Comparison of ENCODE assay signal across 13 cellular contexts in the genomic region with DNA sequence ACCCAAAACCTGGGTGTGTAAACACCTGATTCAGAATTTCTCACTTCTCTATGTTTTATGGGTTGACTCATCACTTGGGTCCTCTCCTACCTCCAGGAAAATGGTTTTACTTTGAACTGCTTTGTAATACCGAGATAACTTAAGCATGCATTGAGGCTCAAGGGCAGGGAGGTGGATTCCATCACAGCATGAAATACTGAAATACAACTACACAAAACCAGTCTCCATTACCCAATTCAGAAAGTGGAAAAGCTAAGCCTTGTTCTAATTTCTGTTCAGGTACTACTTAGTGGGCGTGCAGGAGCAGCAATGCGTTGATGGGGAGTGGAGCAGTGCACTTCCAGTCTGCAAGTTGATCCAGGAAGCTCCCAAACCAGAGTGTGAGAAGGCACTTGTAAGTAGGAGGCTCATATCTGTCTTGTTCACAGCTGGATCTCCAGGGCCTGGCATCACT. TPM values are rescaled to one million over a fixed set of nuclear protein-coding genes. Genes with fewer than 3 reads are reported as not detected.
A peak's percentile ranks its signal among the peaks of the same experiment; 100 is the strongest.
DNase-seq lines count a peak whose midpoint lies in the region; ATAC-seq and TF ChIP-seq lines count a peak whose summit lies in the region.
"Had no signal": no experiment of that assay in that cellular context is flagged by ENCODE, and none has a peak within 500 bp of the region (broad histone marks: within the 10 kb centered on the region; RNA-seq: fewer than 3 reads in every experiment).

No MANE protein-coding gene starts in this region.

- peak overlapping the region; percentile 69 for H3K27ac Mint-ChIP-seq in activated T-helper 1 cell treated with anti-CD3 and anti-CD28 coated beads, Interleukin-12 subunit alpha, Interleukin-12 subunit beta, Interleukin-2, Interleukin-4 antibody, amounts not matched to agents 30 ng/mL and 10 ng/mL and 1 ng/mL, durations not matched to agents 14 hours and 24 hours and 36 hours
- H3K27ac Mint-ChIP-seq: CD4-positive, alpha-beta T cell had no signal

- H3K36me3 Mint-ChIP-seq in activated T-helper 1 cell treated with anti-CD3 and anti-CD28 coated beads, Interleukin-12 subunit alpha, Interleukin-12 subunit beta, Interleukin-2, Interleukin-4 antibody, amounts not matched to agents 30 ng/mL and 10 ng/mL and 1 ng/mL, durations not matched to agents 14 hours and 24 hours and 36 hours (ENCODE audit: low read depth) = peaks cover 25% of the 10 kb centered on the region

- no peak overlapping the region for H2AFZ ChIP-seq in GM23248

- no peaks in the 10 kb centered on the region for H3K4me1 ChIP-seq in GM23248 (ENCODE audit: insufficient read depth)

- no peaks in the 10 kb centered on the region for H3K9me2 ChIP-seq in GM23248 (ENCODE audit: insufficient read depth)

- H3K9me3 ChIP-seq in GM23248 (ENCODE audit: low read depth) = no peaks in the 10 kb centered on the region

- H3K36me3 ChIP-seq in GM23248 (ENCODE audit: low read depth) = no peaks in the 10 kb centered on the region

- no peaks in the 10 kb centered on the region for H3F3A ChIP-seq in GM23248 (ENCODE audit: insufficient read depth)

- H4K20me1 ChIP-seq in GM23248 (ENCODE audit: insufficient read depth) = no peaks in the 10 kb centered on the region

- intact Hi-C loops in activated T-helper 1 cell treated with anti-CD3 and anti-CD28 coated beads, Interleukin-12 subunit alpha, Interleukin-12 subunit beta, Interleukin-2, Interleukin-4 antibody, amounts not matched to agents 30 ng/mL and 10 ng/mL and 1 ng/mL, durations not matched to agents 14 hours and 24 hours and 36 hours (cut with micrococcal nuclease) = loop anchor here (1.0 kb wide), 9 partner anchors 9 to 314 kb away; partner anchors contain the start of gene CD55
- intact Hi-C loops in cardiac septum (cut with DNase I) = no loop called here

- H3K9ac ChIP-seq in GM23248 = no peak overlapping the region

- H3K27me3 ChIP-seq in GM23248 (replicated peaks; ENCODE audit: insufficient read depth) = peaks cover 8% of the 10 kb centered on the region

- peak; percentile 96 for ATAC-seq in GM19395 (IDR thresholded peaks at IDR 0.05; ENCODE audit: unreplicated experiment)
- ATAC-seq in HG03108 (IDR thresholded peaks at IDR 0.05; ENCODE audit: unreplicated experiment) = peak; percentile 71

- WGBS in GM23248 (ENCODE audit: low coverage in 1 of 2, low lambda C conversion rate in 2 of 2, missing lambda C conversion rate in 2 of 2), 2 experiments = 63 to 73% methylated on average over 3 of the region's 3 CpGs

- H3K4me3 Mint-ChIP-seq in activated T-helper 1 cell treated with anti-CD3 and anti-CD28 coated beads, Interleukin-12 subunit alpha, Interleukin-12 subunit beta, Interleukin-2, Interleukin-4 antibody, amounts not matched to agents 30 ng/mL and 10 ng/mL and 1 ng/mL, durations not matched to agents 14 hours and 24 hours and 36 hours = peak overlapping the region; percentile 27
- H3K4me3 Mint-ChIP-seq: CD4-positive, alpha-beta T cell had no signal

- H3K27me3 Mint-ChIP-seq in activated T-helper 1 cell treated with anti-CD3 and anti-CD28 coated beads, Interleukin-12 subunit alpha, Interleukin-12 subunit beta, Interleukin-2, Interleukin-4 antibody, amounts not matched to agents 30 ng/mL and 10 ng/mL and 1 ng/mL, durations not matched to agents 14 hours and 24 hours and 36 hours (ENCODE audit: insufficient read depth) = no peaks in the 10 kb centered on the region

- H3K4me3 ChIP-seq in GM12864 (ENCODE audit: low read depth, low read length) (no peak overlapping the region), GM23248 (no peak overlapping the region)

- no peaks in the 10 kb centered on the region for H3K79me2 ChIP-seq in GM23248 (ENCODE audit: insufficient read depth)

- DNase-seq in GM12864 (ENCODE audit: low read depth) (peak; percentile 44), GM23248 (no peak), DMS79 treated with DMSO at 0.1 percent for 48 hours (lab: John Stamatoyannopoulos, UW) (no peak), cardiac septum (ENCODE audit: low spot score) (no peak), COR-L47 (lab: John Stamatoyannopoulos, UW) (no peak)
- peak; percentile 50 for DNase-seq in activated T-helper 1 cell treated with anti-CD3 and anti-CD28 coated beads, Interleukin-12 subunit alpha, Interleukin-12 subunit beta, Interleukin-2, Interleukin-4 antibody, amounts not matched to agents 30 ng/mL and 10 ng/mL and 1 ng/mL, durations not matched to agents 14 hours and 24 hours and 36 hours (ENCODE audit: low spot score)
- DNase-seq: CD4-positive, alpha-beta T cell; NCI-H1436; SW 1271 had no signal

- TF ChIP-seq CTCF in GM12864 (IDR thresholded peaks at IDR 0.05; ENCODE audit: low read depth, low read length, missing control alignments) = no peak

- H3K27ac ChIP-seq in GM23248 = no peak overlapping the region

- in situ Hi-C loops in GM23248 (cut with MboI) = no loop called here

- H3K4me2 ChIP-seq in GM23248 (ENCODE audit: unreplicated experiment) = no peak overlapping the region

- H3K9me3 Mint-ChIP-seq in activated T-helper 1 cell treated with anti-CD3 and anti-CD28 coated beads, Interleukin-12 subunit alpha, Interleukin-12 subunit beta, Interleukin-2, Interleukin-4 antibody, amounts not matched to agents 30 ng/mL and 10 ng/mL and 1 ng/mL, durations not matched to agents 14 hours and 24 hours and 36 hours = peaks cover 5% of the 10 kb centered on the region
- H3K9me3 Mint-ChIP-seq: CD4-positive, alpha-beta T cell had no signal

- peaks cover 40% of the 10 kb centered on the region for H3K4me1 Mint-ChIP-seq in activated T-helper 1 cell treated with anti-CD3 and anti-CD28 coated beads, Interleukin-12 subunit alpha, Interleukin-12 subunit beta, Interleukin-2, Interleukin-4 antibody, amounts not matched to agents 30 ng/mL and 10 ng/mL and 1 ng/mL, durations not matched to agents 14 hours and 24 hours and 36 hours (ENCODE audit: low read depth)

RNA-seq across cellular contexts. Expression of gene C4BPA, which starts 6.1 kb away (rescaled TPM):
- total RNA-seq in activated T-helper 1 cell treated with anti-CD3 and anti-CD28 coated beads, Interleukin-12 subunit alpha, Interleukin-12 subunit beta, Interleukin-2, Interleukin-4 antibody, amounts not matched to agents 30 ng/mL and 10 ng/mL and 1 ng/mL, durations not matched to agents 14 hours and 24 hours and 36 hours = not detected in 2 replicates
- total RNA-seq in GM23248 (2014; rRNA removed; shearing (Covaris generic)) = not detected in 2 replicates
- polyA plus RNA-seq in GM23248 (2016; fragmentation: Nextera tagmentation; extraction: Ambion mirVana) = not detected in 2 replicates
- total RNA-seq in cardiac septum = not detected
- total RNA-seq: CD4-positive, alpha-beta T cell; glomerular endothelial cell; H1 had no signal
- polyA plus RNA-seq: H1 had no signal

RNA-seq across cellular contexts. Expression of gene C4BPB, which starts 9.2 kb away (rescaled TPM):
- total RNA-seq in activated T-helper 1 cell treated with anti-CD3 and anti-CD28 coated beads, Interleukin-12 subunit alpha, Interleukin-12 subunit beta, Interleukin-2, Interleukin-4 antibody, amounts not matched to agents 30 ng/mL and 10 ng/mL and 1 ng/mL, durations not matched to agents 14 hours and 24 hours and 36 hours = 2.3 TPM in 2 replicates
- total RNA-seq in GM23248 (2014; rRNA removed; shearing (Covaris generic)) = not detected in 2 replicates
- polyA plus RNA-seq in GM23248 (2016; fragmentation: Nextera tagmentation; extraction: Ambion mirVana) = not detected in 2 replicates
- 0.24 TPM for total RNA-seq in cardiac septum
- total RNA-seq: glomerular endothelial cell, H1 had no signal
- polyA plus RNA-seq: H1 had no signal

RNA-seq across cellular contexts. Expression of gene PFKFB2, which starts 44.8 kb away (rescaled TPM):
- total RNA-seq in activated T-helper 1 cell treated with anti-CD3 and anti-CD28 coated beads, Interleukin-12 subunit alpha, Interleukin-12 subunit beta, Interleukin-2, Interleukin-4 antibody, amounts not matched to agents 30 ng/mL and 10 ng/mL and 1 ng/mL, durations not matched to agents 14 hours and 24 hours and 36 hours = 2.9 and 4.4 TPM in 2 replicates
- 3.7 and 4.2 TPM in 2 replicates for total RNA-seq in GM23248 (2014; rRNA removed; shearing (Covaris generic))
- polyA plus RNA-seq in GM23248 (2016; fragmentation: Nextera tagmentation; extraction: Ambion mirVana) = 1.2 and 1.6 TPM in 2 replicates
- total RNA-seq in cardiac septum = 49.9 TPM

RNA-seq across cellular contexts. Expression of gene YOD1, which starts 46.9 kb away (rescaled TPM):
- 8.4 and 8.7 TPM in 2 replicates for total RNA-seq in activated T-helper 1 cell treated with anti-CD3 and anti-CD28 coated beads, Interleukin-12 subunit alpha, Interleukin-12 subunit beta, Interleukin-2, Interleukin-4 antibody, amounts not matched to agents 30 ng/mL and 10 ng/mL and 1 ng/mL, durations not matched to agents 14 hours and 24 hours and 36 hours
- 6.7 and 7.8 TPM in 2 replicates for total RNA-seq in GM23248 (2014; rRNA removed; shearing (Covaris generic))
- polyA plus RNA-seq in GM23248 (2016; fragmentation: Nextera tagmentation; extraction: Ambion mirVana) = 2.4 TPM in 2 replicates
- total RNA-seq in cardiac septum = 7.2 TPM

Comparison
In these comparisons a context has a peak if more than half of its experiments do, and no peak if none do; other contexts are left out.
1. DNase-seq: peak in GM12864 (single experiment) and activated T-helper 1 cell treated with anti-CD3 and anti-CD28 coated beads, Interleukin-12 subunit alpha, Interleukin-12 subunit beta, Interleukin-2, Interleukin-4 antibody, amounts not matched to agents 30 ng/mL and 10 ng/mL and 1 ng/mL, durations not matched to agents 14 hours and 24 hours and 36 hours (single experiment); none in GM23248 (single experiment), DMS79 treated with DMSO at 0.1 percent for 48 hours (single experiment), cardiac septum (single experiment) and COR-L47 (single experiment).